ENCODE assay signal across 9 cellular contexts in genomic region chr4:184450045-184450444, GRCh38. TPM values are rescaled to one million over a fixed set of nuclear protein-coding genes. Genes with fewer than 3 reads are reported as not detected.
DNase-seq lines count a peak whose midpoint lies in the region; ATAC-seq, FAIRE-seq and TF ChIP-seq lines count a peak whose summit lies in the region.
"Had no signal": no experiment of that assay in that cellular context is flagged by ENCODE, and none has a peak within 500 bp of the region (broad histone marks: within the 10 kb centered on the region; RNA-seq: fewer than 3 reads in every experiment).

No MANE protein-coding gene starts in this region.

- no peak overlapping the region for H3K4me3 ChIP-seq in BLaER1 treated with 17β-estradiol and CSF1 and Interleukin-3, amounts not matched to agents 10 nM and 100 nM
- H3K4me3 ChIP-seq in PC-3 (ENCODE audit: low read length) (no peak overlapping the region), endothelial cell of umbilical vein (replicated peaks in 1 of 3; ENCODE audit: insufficient read depth in 1 of 3, low read depth in 1 of 3, low read length in 3 of 3) (no peak overlapping the region)

- no peaks in the 10 kb centered on the region for H3K27me3 ChIP-seq in BLaER1 treated with 17β-estradiol and CSF1 and Interleukin-3, amounts not matched to agents 10 nM and 100 nM
- H3K27me3 ChIP-seq in PC-3 (ENCODE audit: low read length), result no peaks in the 10 kb centered on the region
- no peaks in the 10 kb centered on the region for H3K27me3 ChIP-seq in endothelial cell of umbilical vein (ENCODE audit: control insufficient read depth in 2 of 2, insufficient read depth in 2 of 2, low read length in 2 of 2)

- H3K4me2 ChIP-seq in BLaER1 treated with 17β-estradiol and CSF1 and Interleukin-3, amounts not matched to agents 10 nM and 100 nM, result peak overlapping the region; percentile 82 to 95 (median 88); a peak in 21 of 22 replicates
- H3K4me2 ChIP-seq in PC-3 (ENCODE audit: low read length) (peak overlapping the region; percentile 56), endothelial cell of umbilical vein (ENCODE audit: insufficient read depth, low read length) (peak overlapping the region; percentile 3)

- intact Hi-C loops in PC-3 (cut with micrococcal nuclease) (loop anchor here (5.0 kb wide), 1 partner anchor 33 kb away; no protein-coding TSS in a partner anchor), endothelial cell of umbilical vein (cut with micrococcal nuclease) (no loop called here)

- dilution Hi-C loops in endothelial cell of umbilical vein (cut with MboI; ENCODE audit: extremely low pct_ligation_motif_present, low sequenced_read_pairs), result no loop called here

- CTCF ChIA-PET in PC-3 (lab: Charles Lee), result no interaction called here
- CTCF ChIA-PET in endothelial cell of umbilical vein (lab: Charles Lee), result interaction anchor here (1.0 to 1.7 kb wide), 3 partner anchors 9 to 186 kb away, joined by 4 to 7 read pairs (median 4); no protein-coding TSS in a partner anchor

- H3K9me1 ChIP-seq in endothelial cell of umbilical vein (replicated peaks; ENCODE audit: control insufficient read depth, extremely low read depth, insufficient read depth, low read length), result no peaks in the 10 kb centered on the region

- H3K9ac ChIP-seq in BLaER1 treated with 17β-estradiol and CSF1 and Interleukin-3, amounts not matched to agents 10 nM and 100 nM, result peak overlapping the region in 4 of 11 experiments; percentile 20 to 78 (median 55); a peak in 2 of 22 replicates
- no peak overlapping the region for H3K9ac ChIP-seq in PC-3 (ENCODE audit: low read length)
- H3K9ac ChIP-seq in endothelial cell of umbilical vein (replicated peaks; ENCODE audit: extremely low read depth, insufficient read depth, low read length), result no peak overlapping the region

- H3K79me2 ChIP-seq in PC-3 (ENCODE audit: low read length) (peaks cover 29% of the 10 kb centered on the region), endothelial cell of umbilical vein (ENCODE audit: control insufficient read depth, insufficient read depth, low read length) (peaks cover 41% of the 10 kb centered on the region)

- TF ChIP-seq CTCF in PC-3 (conservative IDR thresholded peaks at IDR 0.05; ENCODE audit: low read depth, low read length), result no peak
- no peak for TF ChIP-seq CTCF in endothelial cell of umbilical vein (IDR thresholded peaks at IDR 0.05; ENCODE audit: extremely low read depth in 1 of 2, insufficient read depth in 1 of 2, low read depth in 1 of 2, low read length in 2 of 2)
- TF ChIP-seq CTCF in omental fat pad (IDR thresholded peaks at IDR 0.05), result no peak

- H3K9me3 ChIP-seq in BLaER1 treated with 17β-estradiol and CSF1 and Interleukin-3, amounts not matched to agents 10 nM and 100 nM (replicated peaks in 1 of 11), result 0 out of 22 replicates have a peak, but pooled peaks cover 0 to 2% (median 0%) of the 10 kb centered on the region in 11 experiments
- H3K9me3 ChIP-seq in PC-3 (ENCODE audit: low read length) (no peaks in the 10 kb centered on the region), endothelial cell of umbilical vein (replicated peaks; ENCODE audit: control insufficient read depth, insufficient read depth, low read length) (no peaks in the 10 kb centered on the region)

- H3F3A ChIP-seq in PC-3 (ENCODE audit: low read length, unreplicated experiment), result no peaks in the 10 kb centered on the region

- peaks cover 3 to 98% (median 64%) of the 10 kb centered on the region in 11 experiments; a peak in 20 of 22 replicates for H4K20me1 ChIP-seq in BLaER1 treated with 17β-estradiol and CSF1 and Interleukin-3, amounts not matched to agents 10 nM and 100 nM
- no peaks in the 10 kb centered on the region for H4K20me1 ChIP-seq in PC-3 (ENCODE audit: low read length)
- no peaks in the 10 kb centered on the region for H4K20me1 ChIP-seq in endothelial cell of umbilical vein (replicated peaks; ENCODE audit: control insufficient read depth, extremely low read depth, insufficient read depth, low read length)

- H2AFZ ChIP-seq in PC-3 (ENCODE audit: low read length), result no peak overlapping the region
- H2AFZ ChIP-seq in endothelial cell of umbilical vein (ENCODE audit: low read depth, low read length), result no peak overlapping the region

- peak; percentile 69 for FAIRE-seq in endothelial cell of umbilical vein (lab: Jason Lieb, UNC)

- peak overlapping the region in 8 of 11 experiments; percentile 71 to 85 (median 80); a peak in 14 of 22 replicates for H3K27ac ChIP-seq in BLaER1 treated with 17β-estradiol and CSF1 and Interleukin-3, amounts not matched to agents 10 nM and 100 nM
- H3K27ac ChIP-seq in PC-3 (ENCODE audit: low read length) (no peak overlapping the region), endothelial cell of umbilical vein (ENCODE audit: insufficient read depth, low read depth, low read length) (no peak overlapping the region)

- peak; percentile 44 for DNase-seq in PC-3
- DNase-seq in endothelial cell of umbilical vein (ENCODE audit: low read depth, low spot score), result peak; percentile 46
- DNase-seq in omental fat pad (ENCODE audit: low spot score), result no peak
- no peak for DNase-seq in cortex of kidney (lab: John Stamatoyannopoulos, UW)
- no peak for DNase-seq in activated CD4-positive, CD25-positive, alpha-beta regulatory T cell (lab: John Stamatoyannopoulos, UW)
- no peak for DNase-seq in NCI-H2196 treated with DMSO at 0.1 percent for 48 hours (lab: John Stamatoyannopoulos, UW; ENCODE audit: unreplicated experiment)
- DNase-seq: activated CD4-positive, alpha-beta memory T cell treated with anti-CD3 and anti-CD28 coated beads for 36 hours had no signal

- no TSS peak for BruUV-seq in PC-3 (replicated peaks; lab: Mats Ljungman, UMichigan)
- no TSS peak for BruUV-seq in endothelial cell of umbilical vein (replicated peaks; lab: Mats Ljungman, UMichigan)

- peaks cover 0 to 16% (median 4%) of the 10 kb centered on the region in 11 experiments; a peak in 8 of 22 replicates for H3K36me3 ChIP-seq in BLaER1 treated with 17β-estradiol and CSF1 and Interleukin-3, amounts not matched to agents 10 nM and 100 nM
- H3K36me3 ChIP-seq in PC-3 (ENCODE audit: low read depth, low read length), result no peaks in the 10 kb centered on the region
- H3K36me3 ChIP-seq in endothelial cell of umbilical vein (ENCODE audit: control insufficient read depth in 2 of 2, extremely low read depth in 1 of 2, insufficient read depth in 2 of 2, low read length in 2 of 2), result no peaks in the 10 kb centered on the region

- no peaks in the 10 kb centered on the region for H3K9me2 ChIP-seq in PC-3 (replicated peaks; ENCODE audit: low read length)

- POLR2A ChIA-PET in PC-3 (lab: Charles Lee; ENCODE audit: unreplicated experiment) (interaction anchor here (0.7 kb wide), 1 partner anchor 88 kb away, joined by 5 read pairs; no protein-coding TSS in a partner anchor), endothelial cell of umbilical vein (lab: Charles Lee) (no interaction called here)

- peaks cover 92 to 99% (median 97%) of the 10 kb centered on the region in 10 experiments for H3K4me1 ChIP-seq in BLaER1 treated with 17β-estradiol and CSF1 and Interleukin-3, amounts not matched to agents 10 nM and 100 nM
- H3K4me1 ChIP-seq in PC-3 (ENCODE audit: insufficient read depth, low read length) (peaks cover 24% of the 10 kb centered on the region), endothelial cell of umbilical vein (ENCODE audit: control insufficient read depth, extremely low read depth, insufficient read depth, low read length) (peaks cover 31% of the 10 kb centered on the region)

- TF ChIP-seq POLR2A in endothelial cell of umbilical vein (IDR thresholded peaks at IDR 0.05; ENCODE audit: low read depth, low read length), result no peak

- ATAC-seq in PC-3, result peak; percentile 57
- peak; percentile 39 for ATAC-seq in omental fat pad (ENCODE audit: low FRiP score)
- ATAC-seq in HG03378 (IDR thresholded peaks at IDR 0.05; ENCODE audit: unreplicated experiment), result no peak

TF ChIP-seq in endothelial cell of umbilical vein, 7 proteins besides CTCF, POLR2A, EP300 and RAD21:
- TF ChIP-seq EZH2 (IDR thresholded peaks at IDR 0.05; ENCODE audit: borderline replicate concordance, low read depth, low read length, severe bottlenecking), result no peak
- no peak for TF ChIP-seq GATA2 (IDR thresholded peaks at IDR 0.05; ENCODE audit: insufficient read depth, insufficient read length, low read depth, low read length)
- peak; percentile 22 for TF ChIP-seq JUN (IDR thresholded peaks at IDR 0.05; ENCODE audit: borderline replicate concordance, insufficient read depth, insufficient read length, low read depth)
- TF ChIP-seq MYC (IDR thresholded peaks at IDR 0.05; ENCODE audit: low read depth, low read length), result no peak
- TF ChIP-seq POLR2AphosphoS5 (IDR thresholded peaks at IDR 0.05; ENCODE audit: insufficient read depth, low read depth, low read length), result no peak
- TF ChIP-seq MAX (IDR thresholded peaks at IDR 0.05; ENCODE audit: insufficient read depth, insufficient read length), result no peak
- peak; percentile 33 for TF ChIP-seq FOS (IDR thresholded peaks at IDR 0.05; ENCODE audit: borderline replicate concordance, insufficient read depth, low read length)

RNA-seq across cellular contexts. Expression of gene IRF2, which starts 24.3 kb away (rescaled TPM):
- 7.7 TPM in 2 replicates for total RNA-seq in PC-3 (2014; rRNA removed)
- 24.6 and 27.6 TPM in 2 replicates for total RNA-seq in endothelial cell of umbilical vein
- 25.8 and 26.9 TPM in 2 replicates for polyA plus RNA-seq in endothelial cell of umbilical vein
- polyA plus RNA-seq in endothelial cell of umbilical vein (2011; cell fraction: cytosol; rRNA removed), result 23.0 and 25.0 TPM in 2 replicates
- 23.1 and 24.0 TPM in 2 replicates for polyA plus RNA-seq in endothelial cell of umbilical vein (2011; cell fraction: nucleus; rRNA removed)
- 16.1 and 16.2 TPM in 2 replicates for polyA plus RNA-seq in endothelial cell of umbilical vein (2012)
- polyA minus RNA-seq in endothelial cell of umbilical vein, result 30.9 and 32.6 TPM in 2 replicates
- polyA minus RNA-seq in endothelial cell of umbilical vein (2011; cell fraction: cytosol; rRNA and poly(A)+ RNA removed), result 15.4 TPM
- 16.3 and 16.8 TPM in 2 replicates for polyA minus RNA-seq in endothelial cell of umbilical vein (2011; cell fraction: nucleus; rRNA and poly(A)+ RNA removed)
- 10 to 100 TPM; 16.9 to 53.1 (median 28.9) TPM for total RNA-seq in omental fat pad

Comparison
In these comparisons a context has a peak if more than half of its experiments do, and no peak if none do; other contexts are left out.
1. H3K27ac ChIP-seq: peak in BLaER1 treated with 17β-estradiol and CSF1 and Interleukin-3, amounts not matched to agents 10 nM and 100 nM (8 of 11); none in PC-3 (single experiment) and endothelial cell of umbilical vein (single experiment).
2. H3K4me2 ChIP-seq: peak in every context shown above with its lines; median percentile 88 in BLaER1 treated with 17β-estradiol and CSF1 and Interleukin-3, amounts not matched to agents 10 nM and 100 nM; 56 in PC-3; 3 in endothelial cell of umbilical vein.
3. DNase-seq: peak in PC-3 (single experiment) and endothelial cell of umbilical vein (single experiment); none in omental fat pad (single experiment), cortex of kidney (single experiment), activated CD4-positive, CD25-positive, alpha-beta regulatory T cell (0 of 4) and NCI-H2196 treated with DMSO at 0.1 percent for 48 hours (single experiment).